ENCODE assay signal across 14 cellular contexts in the genomic region with DNA sequence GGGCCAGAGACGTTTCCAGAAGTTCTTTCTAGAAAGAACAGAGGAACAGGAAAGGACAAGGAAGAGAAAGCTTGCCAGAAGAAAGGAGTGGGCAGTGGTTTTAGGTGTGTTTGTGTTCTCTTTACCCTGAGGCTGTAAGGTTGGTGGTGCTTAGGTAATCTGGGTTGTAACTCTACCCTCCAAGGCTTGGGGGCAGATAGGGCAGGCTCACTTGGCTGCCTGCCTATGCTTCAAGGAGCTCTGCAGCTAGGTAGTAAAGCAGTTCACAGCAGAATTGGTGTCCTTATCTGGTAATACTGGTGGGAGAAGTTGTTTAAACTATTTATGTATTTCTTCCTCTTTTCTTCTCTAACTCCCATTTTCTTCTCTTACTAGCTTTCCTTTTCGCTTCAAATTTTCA. TPM values are rescaled to one million over a fixed set of nuclear protein-coding genes. Genes with fewer than 3 reads are reported as not detected.
DNase-seq lines count a peak whose midpoint lies in the region; ATAC-seq, FAIRE-seq and TF ChIP-seq lines count a peak whose summit lies in the region.
"Had no signal": no experiment of that assay in that cellular context is flagged by ENCODE, and none has a peak within 500 bp of the region (broad histone marks: within the 10 kb centered on the region; RNA-seq: fewer than 3 reads in every experiment).

No MANE protein-coding gene starts in this region.

- H3K4me2 ChIP-seq in GM23338 = no peak overlapping the region
- H3K4me2 ChIP-seq in mesendoderm (ENCODE audit: low read length) = no peak overlapping the region

- no peak overlapping the region for H3K4ac ChIP-seq in mesendoderm (ENCODE audit: low read depth, low read length)

- intact Hi-C loops in body of pancreas (cut with DNase I) = no loop called here

- no peaks in the 10 kb centered on the region for H3K9me2 ChIP-seq in GM23338 (ENCODE audit: insufficient read depth)

- no peak overlapping the region for H4K8ac ChIP-seq in mesendoderm (ENCODE audit: low read depth, low read length)

- no peak for DNase-seq in GM23338 (ENCODE audit: low spot score)
- peak; percentile 90 for DNase-seq in M059J (ENCODE audit: low read depth)
- DNase-seq in body of pancreas = peak in 3 of 4 donors; percentile 19 to 68 (median 24)
- peak; percentile 62 for DNase-seq in mesendoderm
- no peak for DNase-seq in H54 (ENCODE audit: insufficient read length, low spot score)
- DNase-seq in left lobe of liver (ENCODE audit: low spot score) = no peak
- DNase-seq: DMS53; effector memory CD8-positive, alpha-beta T cell; foreskin melanocyte; NCI-H1105 treated with DMSO at 0.1 percent for 48 hours; ovary had no signal

- H2BK15ac ChIP-seq in mesendoderm (replicated peaks; ENCODE audit: low read depth) = no peak overlapping the region

- TF ChIP-seq CTCF in GM23338 (conservative IDR thresholded peaks at IDR 0.05; ENCODE audit: low read depth in 2 of 2) (no peak), body of pancreas (IDR thresholded peaks at IDR 0.05) (no peak)

- no peak overlapping the region for H3K27ac Mint-ChIP-seq in GM23338
- H3K27ac Mint-ChIP-seq: activated naive CD4-positive, alpha-beta T cell treated with anti-CD3 and anti-CD28 coated beads, Interleukin-2, amount 50 U/mL, for 24 hours; effector memory CD8-positive, alpha-beta T cell had no signal

- WGBS in body of pancreas, 2 donors = 48 to 56% methylated on average over 2 of the region's 2 CpGs
- WGBS in mesendoderm (ENCODE audit: extremely low coverage, insufficient coverage, low lambda C conversion rate) = no CpG with 5 or more reads among the region's 2 CpGs

- H3K9me3 ChIP-seq in body of pancreas = no peaks in the 10 kb centered on the region
- H3K9me3 ChIP-seq: ovary had no signal

- H3K4me1 ChIP-seq in GM23338 (ENCODE audit: insufficient read depth) (no peaks in the 10 kb centered on the region), body of pancreas (no peaks in the 10 kb centered on the region), mesendoderm (ENCODE audit: control insufficient read depth, low read depth, low read length) (no peaks in the 10 kb centered on the region)

- H3K36me3 Mint-ChIP-seq in GM23338 (ENCODE audit: low read depth) = no peaks in the 10 kb centered on the region; the same call in 2 of the 3 replicates
- H3K36me3 Mint-ChIP-seq: activated naive CD4-positive, alpha-beta T cell treated with anti-CD3 and anti-CD28 coated beads, Interleukin-2, amount 50 U/mL, for 24 hours had no signal

- no peak overlapping the region for H2BK5ac ChIP-seq in mesendoderm (ENCODE audit: low read length)

- peak overlapping the region; percentile 80 for H2AFZ ChIP-seq in GM23338

- H3K27me3 Mint-ChIP-seq in GM23338 (ENCODE audit: insufficient read depth, low read depth, poor library complexity) = no peaks in the 10 kb centered on the region
- H3K27me3 Mint-ChIP-seq: activated naive CD4-positive, alpha-beta T cell treated with anti-CD3 and anti-CD28 coated beads, Interleukin-2, amount 50 U/mL, for 24 hours; effector memory CD8-positive, alpha-beta T cell had no signal

- H2AK5ac ChIP-seq in mesendoderm (ENCODE audit: low read length) = no peak overlapping the region

- no peak overlapping the region for H4K5ac ChIP-seq in mesendoderm (ENCODE audit: low read length)

- H3K56ac ChIP-seq in mesendoderm (ENCODE audit: low read length) = no peak overlapping the region

- H3K4me3 ChIP-seq in GM23338 = no peak overlapping the region
- no peak overlapping the region for H3K4me3 ChIP-seq in body of pancreas
- H3K4me3 ChIP-seq in mesendoderm (ENCODE audit: low read length) = no peak overlapping the region
- H3K4me3 ChIP-seq: ovary had no signal

- ATAC-seq in GM23338 (peak; percentile 72), body of pancreas (peak; percentile 42), GM21717 (IDR thresholded peaks at IDR 0.05; ENCODE audit: unreplicated experiment) (no peak), left lobe of liver (no peak), HG03442 (IDR thresholded peaks at IDR 0.05; ENCODE audit: unreplicated experiment) (no peak)
- ATAC-seq: effector memory CD8-positive, alpha-beta T cell had no signal

- H3K79me1 ChIP-seq in mesendoderm (ENCODE audit: low read length) = no peaks in the 10 kb centered on the region

- no peak overlapping the region for H3K27ac ChIP-seq in GM23338 (ENCODE audit: low read depth)
- H3K27ac ChIP-seq in body of pancreas = no peak overlapping the region
- no peak overlapping the region for H3K27ac ChIP-seq in mesendoderm (ENCODE audit: low read depth, low read length)
- H3K27ac ChIP-seq: ovary had no signal

- H3K23ac ChIP-seq in mesendoderm (ENCODE audit: low read length) = no peak overlapping the region

- no peak for FAIRE-seq in H54 (lab: Jason Lieb, UNC)

- H4K20me1 ChIP-seq in GM23338 (replicated peaks; ENCODE audit: insufficient read depth) = no peaks in the 10 kb centered on the region

- H3K27me3 ChIP-seq in GM23338 (ENCODE audit: insufficient read depth) (no peaks in the 10 kb centered on the region), body of pancreas (no peaks in the 10 kb centered on the region), mesendoderm (ENCODE audit: insufficient read depth, low read length, poor library complexity) (no peaks in the 10 kb centered on the region)
- H3K27me3 ChIP-seq: ovary had no signal

- no peak overlapping the region for H2BK120ac ChIP-seq in mesendoderm (ENCODE audit: low read depth, low read length)

- H3K9ac ChIP-seq in mesendoderm (ENCODE audit: low read length) = no peak overlapping the region

- TF ChIP-seq POLR2A in body of pancreas (IDR thresholded peaks at IDR 0.05) = no peak
- TF ChIP-seq POLR2A in H54 (IDR thresholded peaks at IDR 0.05; ENCODE audit: low read depth, low read length) = no peak

- no peak overlapping the region for H3K4me3 Mint-ChIP-seq in GM23338
- H3K4me3 Mint-ChIP-seq: activated naive CD4-positive, alpha-beta T cell treated with anti-CD3 and anti-CD28 coated beads, Interleukin-2, amount 50 U/mL, for 24 hours; effector memory CD8-positive, alpha-beta T cell had no signal

- H3K36me3 ChIP-seq in GM23338 (ENCODE audit: insufficient read depth) = no peaks in the 10 kb centered on the region
- H3K36me3 ChIP-seq in body of pancreas (replicated peaks in 1 of 2; ENCODE audit: insufficient read depth in 1 of 2, low read depth in 2 of 2) = no peaks in the 10 kb centered on the region
- H3K36me3 ChIP-seq in mesendoderm (ENCODE audit: control insufficient read depth, insufficient read depth, low read length) = no peaks in the 10 kb centered on the region
- H3K36me3 ChIP-seq: ovary had no signal

- H3K9me3 Mint-ChIP-seq in GM23338 = peaks cover 6% of the 10 kb centered on the region; the same call in 2 of the 3 replicates
- H3K9me3 Mint-ChIP-seq: activated naive CD4-positive, alpha-beta T cell treated with anti-CD3 and anti-CD28 coated beads, Interleukin-2, amount 50 U/mL, for 24 hours; effector memory CD8-positive, alpha-beta T cell had no signal

- H3K18ac ChIP-seq in mesendoderm (ENCODE audit: low read length) = no peak overlapping the region

- H3F3A ChIP-seq in GM23338 (replicated peaks; ENCODE audit: low read depth) = no peaks in the 10 kb centered on the region

- H3K79me2 ChIP-seq in GM23338 (replicated peaks; ENCODE audit: insufficient read depth) = no peaks in the 10 kb centered on the region
- H3K79me2 ChIP-seq in mesendoderm (ENCODE audit: control insufficient read depth, insufficient read depth, low read length) = no peaks in the 10 kb centered on the region

- no peaks in the 10 kb centered on the region; the same call in 2 of the 3 replicates for H3K4me1 Mint-ChIP-seq in GM23338
- H3K4me1 Mint-ChIP-seq: activated naive CD4-positive, alpha-beta T cell treated with anti-CD3 and anti-CD28 coated beads, Interleukin-2, amount 50 U/mL, for 24 hours had no signal

TF ChIP-seq in GM23338, 12 proteins besides CTCF, POLR2A, EP300 and RAD21 (continues in another document):
- TF ChIP-seq CREB1 (CRISPR knock-in tag; IDR thresholded peaks at IDR 0.05; ENCODE audit: low read depth) = no peak

RNA-seq across cellular contexts. Expression of gene SPPL2A, which starts 50.7 kb away (rescaled TPM):
- 24.1 and 33.0 TPM in 2 replicates for total RNA-seq in GM23338 (2014; rRNA removed; shearing (Covaris generic))
- 10.9 and 14.0 TPM in 2 replicates for polyA plus RNA-seq in GM23338 (2016; fragmentation: Nextera tagmentation; extraction: Ambion mirVana)
- total RNA-seq in M059J (2014; rRNA removed; shearing (Covaris generic)) = 228 and 341 TPM in 2 replicates
- total RNA-seq in body of pancreas (100 to 1,000 TPM in 1 of 2 donors, 10 to 100 TPM in 1; 83.8 to 105 TPM), left lobe of liver (101 TPM)
- 29.6 TPM for polyA plus RNA-seq in mesendoderm (2013, experiment 1 of 2)
- polyA plus RNA-seq in mesendoderm (2013, experiment 2 of 2) = 28.2 TPM

Comparison
In these comparisons a context has a peak if more than half of its experiments do, and no peak if none do; other contexts are left out.
1. ATAC-seq: peak in GM23338 (single experiment) and body of pancreas (single experiment); none in GM21717 (single experiment), left lobe of liver (single experiment) and HG03442 (single experiment).
2. DNase-seq: peak in M059J (single experiment), body of pancreas (3 of 4) and mesendoderm (single experiment); none in GM23338 (single experiment), H54 (single experiment) and left lobe of liver (single experiment).